Comparison of ENCODE assay signal across 1 cellular context in genomic region chr21:43362928-43363314, GRCh38.
TF ChIP-seq lines count a peak whose summit lies in the region.

No MANE protein-coding gene starts in this region.

TF ChIP-seq in K562, 482 proteins besides CTCF, POLR2A, EP300 and RAD21 (continued from another document and continues in another):
- TF ChIP-seq ZNF592 (IDR thresholded peaks at IDR 0.05) (no peak), ZNF143 (CRISPR knock-in tag; IDR thresholded peaks at IDR 0.05) (no peak), SAP30 (IDR thresholded peaks at IDR 0.05; ENCODE audit: borderline replicate concordance, insufficient read depth, low read depth, low read length, poor library complexity, severe bottlenecking) (no peak), ZBTB7A (IDR thresholded peaks at IDR 0.05; ENCODE audit: borderline replicate concordance, control insufficient read depth, low read depth, low read length) (no peak), NFIX (CRISPR knock-in tag; IDR thresholded peaks at IDR 0.05; ENCODE audit: low read depth) (no peak), ID3 (CRISPR knock-in tag; IDR thresholded peaks at IDR 0.05) (no peak), ID3 (tag; IDR thresholded peaks at IDR 0.05) (peak; percentile 82; the same call in 1 of the 2 replicates), ATF7 (IDR thresholded peaks at IDR 0.05) (peak; percentile 51; the same call in 1 of the 2 replicates), ZNF717 (CRISPR knock-in tag; IDR thresholded peaks at IDR 0.05) (no peak), SETDB1 (IDR thresholded peaks at IDR 0.05; ENCODE audit: low read length) (no peak), E2F1 (CRISPR knock-in tag; IDR thresholded peaks at IDR 0.05) (no peak), ZNF511 (CRISPR knock-in tag; IDR thresholded peaks at IDR 0.05) (no peak), CHD7 (IDR thresholded peaks at IDR 0.05; ENCODE audit: low read depth, low read length) (no peak), MCM7 (IDR thresholded peaks at IDR 0.05) (no peak), E2F5 (CRISPR knock-in tag; IDR thresholded peaks at IDR 0.05) (no peak), TCF7 (IDR thresholded peaks at IDR 0.05; ENCODE audit: borderline replicate concordance) (no peak), E2F6 (IDR thresholded peaks at IDR 0.05; ENCODE audit: borderline replicate concordance in 1 of 2, extremely low read depth in 1 of 2, insufficient read depth in 1 of 2, insufficient read length in 1 of 2, low read depth in 1 of 2, low read length in 1 of 2, poor library complexity in 1 of 2, severe bottlenecking in 1 of 2) (no peak), ETS1 (conservative IDR thresholded peaks at IDR 0.05; ENCODE audit: control insufficient read depth, low read depth, low read length) (no peak), ZBTB43 (CRISPR knock-in tag; IDR thresholded peaks at IDR 0.05) (no peak), PHB2 (IDR thresholded peaks at IDR 0.05; ENCODE audit: low read depth) (no peak), ETS2 (tag; IDR thresholded peaks at IDR 0.05; ENCODE audit: borderline replicate concordance, poor library complexity, severe bottlenecking) (no peak), USF1 (CRISPR knock-in tag; IDR thresholded peaks at IDR 0.05) (no peak), ZNF449 (CRISPR knock-in tag; IDR thresholded peaks at IDR 0.05) (no peak), ATF3 (IDR thresholded peaks at IDR 0.05) (peak; percentile 13; the same call in 1 of the 2 replicates), ATF3 (CRISPR knock-in tag; conservative IDR thresholded peaks at IDR 0.05) (no peak), NR2C1 (IDR thresholded peaks at IDR 0.05) (no peak), NR2C1 (tag; IDR thresholded peaks at IDR 0.05) (peak; percentile 51)
